Comparison of ENCODE assay signal across 10 cellular contexts in genomic region chr1:24203404-24203803, GRCh38. TPM values are rescaled to one million over a fixed set of nuclear protein-coding genes. Genes with fewer than 3 reads are reported as not detected.
DNase-seq lines count a peak whose midpoint lies in the region; ATAC-seq and TF ChIP-seq lines count a peak whose summit lies in the region.
"Had no signal": no experiment of that assay in that cellular context is flagged by ENCODE, and none has a peak within 500 bp of the region (broad histone marks: within the 10 kb centered on the region; RNA-seq: fewer than 3 reads in every experiment).

No MANE protein-coding gene starts in this region.

- no peak for TF ChIP-seq CTCF in OCI-LY7 (conservative IDR thresholded peaks at IDR 0.05; ENCODE audit: low read length)

- no peak overlapping the region for H3K9ac ChIP-seq in mesendoderm (ENCODE audit: low read length)

- H4K20me1 ChIP-seq in OCI-LY7 (ENCODE audit: insufficient read depth, low read length): no peaks in the 10 kb centered on the region

- H3K27me3 ChIP-seq in mesendoderm (ENCODE audit: insufficient read depth, low read length, poor library complexity): no peaks in the 10 kb centered on the region

- H3K4me2 ChIP-seq in OCI-LY7 (ENCODE audit: low read length) (peak overlapping the region; percentile 83), mesendoderm (ENCODE audit: low read length) (no peak overlapping the region)

- H3K18ac ChIP-seq in mesendoderm (ENCODE audit: low read length): no peak overlapping the region

- H3K36me3 ChIP-seq in OCI-LY7 (ENCODE audit: insufficient read depth, low read length): peaks cover 23% of the 10 kb centered on the region
- H3K36me3 ChIP-seq in mesendoderm (ENCODE audit: control insufficient read depth, insufficient read depth, low read length): no peaks in the 10 kb centered on the region

- peak overlapping the region; percentile 42 for H3K56ac ChIP-seq in mesendoderm (ENCODE audit: low read length)

- peak overlapping the region; percentile 17; the same call in 1 of the 2 replicates for H2AFZ ChIP-seq in OCI-LY7 (ENCODE audit: low read length)

- no peak overlapping the region for H3K23ac ChIP-seq in mesendoderm (ENCODE audit: low read length)

- no peak overlapping the region for H2BK5ac ChIP-seq in mesendoderm (ENCODE audit: low read length)

- CTCF ChIA-PET in OCI-LY7 (lab: Charles Lee; ENCODE audit: unreplicated experiment): interaction anchor here (1.2 kb wide), 1 partner anchor 188 kb away, joined by 4 read pairs; no protein-coding TSS in a partner anchor

- intact Hi-C loops in OCI-LY7 (cut with micrococcal nuclease; ENCODE audit: unreplicated experiment): loop anchor here (5.0 kb wide), 1 partner anchor 119 kb away; no protein-coding TSS in a partner anchor

- peaks cover 11% of the 10 kb centered on the region; the same call in 1 of the 2 replicates for H3K79me2 ChIP-seq in OCI-LY7 (ENCODE audit: insufficient read depth, low read depth, low read length)
- H3K79me2 ChIP-seq in mesendoderm (ENCODE audit: control insufficient read depth, insufficient read depth, low read length): no peaks in the 10 kb centered on the region

- ATAC-seq in GM18517 (IDR thresholded peaks at IDR 0.05; ENCODE audit: unreplicated experiment) (peak; percentile 62), HG02571 (IDR thresholded peaks at IDR 0.05; ENCODE audit: unreplicated experiment) (peak; percentile 47), GM21515 (IDR thresholded peaks at IDR 0.05; ENCODE audit: unreplicated experiment) (no peak)
- ATAC-seq: stimulated activated naive CD8-positive, alpha-beta T cell treated with anti-CD3 and anti-CD28 coated beads, Interleukin-15, Interleukin-2, amounts not matched to agents 100 U/mL and 50 U/mL, for 24 hours had no signal

- H3K4me1 ChIP-seq in OCI-LY7 (ENCODE audit: insufficient read depth, low read length, poor library complexity, severe bottlenecking): peaks cover 75% of the 10 kb centered on the region
- no peaks in the 10 kb centered on the region for H3K4me1 ChIP-seq in mesendoderm (ENCODE audit: control insufficient read depth, low read depth, low read length)

- H2BK120ac ChIP-seq in mesendoderm (ENCODE audit: low read depth, low read length): no peak overlapping the region

- WGBS in mesendoderm (ENCODE audit: extremely low coverage, insufficient coverage, low lambda C conversion rate): no CpG with 5 or more reads among the region's 10 CpGs

- H3K79me1 ChIP-seq in mesendoderm (ENCODE audit: low read length): no peaks in the 10 kb centered on the region

- no peak overlapping the region for H3K4ac ChIP-seq in mesendoderm (ENCODE audit: low read depth, low read length)

- DNase-seq in OCI-LY7 (ENCODE audit: low spot score) (peak; percentile 81), mesendoderm (no peak), NOMO-1 (lab: John Stamatoyannopoulos, UW; ENCODE audit: unreplicated experiment in 2 of 2) (no peak), HCEC 1CT (no peak), AML-193 (lab: John Stamatoyannopoulos, UW) (no peak)
- DNase-seq: H9; stimulated activated naive CD8-positive, alpha-beta T cell treated with anti-CD3 and anti-CD28 coated beads, Interleukin-15, Interleukin-2, amounts not matched to agents 100 U/mL and 50 U/mL, for 24 hours had no signal

- no peak overlapping the region for H2BK15ac ChIP-seq in mesendoderm (replicated peaks; ENCODE audit: low read depth)

- BruUV-seq in OCI-LY7 (replicated peaks; lab: Mats Ljungman, UMichigan): no TSS peak

- peak overlapping the region; percentile 72 for H3K4me3 ChIP-seq in OCI-LY7 (ENCODE audit: low read depth, low read length, poor library complexity, severe bottlenecking)
- no peak overlapping the region for H3K4me3 ChIP-seq in mesendoderm (ENCODE audit: low read length)

- no peak overlapping the region for H4K5ac ChIP-seq in mesendoderm (ENCODE audit: low read length)

- no peak overlapping the region for H4K8ac ChIP-seq in mesendoderm (ENCODE audit: low read depth, low read length)

- no peaks in the 10 kb centered on the region for H3K9me2 ChIP-seq in OCI-LY7 (ENCODE audit: insufficient read depth, low read length)

- H3K9me3 ChIP-seq in OCI-LY7 (ENCODE audit: low read length): no peaks in the 10 kb centered on the region

- no peak overlapping the region for H2AK5ac ChIP-seq in mesendoderm (ENCODE audit: low read length)

- POLR2A ChIA-PET in OCI-LY7 (lab: Charles Lee): interaction anchor here (0.7 to 1.0 kb wide), 4 partner anchors 18 to 190 kb away, joined by 3 to 8 read pairs (median 3); no protein-coding TSS in a partner anchor

- H3K27ac ChIP-seq in OCI-LY7 (ENCODE audit: low read depth, low read length, poor library complexity, severe bottlenecking) (peak overlapping the region; percentile 72), mesendoderm (ENCODE audit: low read depth, low read length) (no peak overlapping the region)

RNA-seq across cellular contexts. Expression of gene IFNLR1, which starts 16.3 kb away (rescaled TPM):
- 24.6 and 29.4 TPM in 2 replicates for total RNA-seq in OCI-LY7 (2014; rRNA removed; shearing (Covaris generic))
- 30.5 and 31.7 TPM in 2 replicates for total RNA-seq in OCI-LY7 (2022)
- 7.5 TPM for polyA plus RNA-seq in mesendoderm (2013, experiment 1 of 2)
- 6.8 TPM for polyA plus RNA-seq in mesendoderm (2013, experiment 2 of 2)
